1 cellular context compared by ENCODE assay signal in genomic region chr1:56908619-56909340, GRCh38.
A peak's percentile ranks its signal among the peaks of the same experiment; 100 is the strongest.
TF ChIP-seq lines count a peak whose summit lies in the region.

No MANE protein-coding gene starts in this region.

TF ChIP-seq in HepG2, 621 proteins besides CTCF, POLR2A, EP300 and RAD21 (continued from another document and continues in another):
- TF ChIP-seq ARID3A (IDR thresholded peaks at IDR 0.05; ENCODE audit: low read depth, low read length) (peak; percentile 81), ZGPAT (CRISPR knock-in tag; IDR thresholded peaks at IDR 0.05) (peak; percentile 11; the same call in 1 of the 2 replicates), SALL1 (CRISPR knock-in tag; IDR thresholded peaks at IDR 0.05) (peak; percentile 11; the same call in 1 of the 2 replicates), ZNF737 (CRISPR knock-in tag; IDR thresholded peaks at IDR 0.05; ENCODE audit: borderline replicate concordance) (no peak), THRA (CRISPR knock-in tag; IDR thresholded peaks at IDR 0.05; ENCODE audit: borderline replicate concordance) (peak; percentile 42; the same call in 1 of the 2 replicates), GFI1 (CRISPR knock-in tag; IDR thresholded peaks at IDR 0.05; ENCODE audit: borderline replicate concordance) (0 out of 2 replicates have a peak, but pooled peaks have one; percentile 21), CBX5 (CRISPR knock-in tag; IDR thresholded peaks at IDR 0.05; ENCODE audit: borderline replicate concordance) (no peak), NFIC (IDR thresholded peaks at IDR 0.05; ENCODE audit: low read length) (0 out of 2 replicates have a peak, but pooled peaks have one; percentile 36), SOX6 (IDR thresholded peaks at IDR 0.05) (no peak), SOX6 (CRISPR knock-in tag; IDR thresholded peaks at IDR 0.05) (peak; percentile 18; the same call in 1 of the 2 replicates), ZNF264 (CRISPR knock-in tag; IDR thresholded peaks at IDR 0.05) (0 out of 2 replicates have a peak, but pooled peaks have one; percentile 9), GATAD2A (CRISPR knock-in tag; IDR thresholded peaks at IDR 0.05) (peak; percentile 40; the same call in 1 of the 2 replicates), SIN3B (IDR thresholded peaks at IDR 0.05; ENCODE audit: low read length) (no peak), ARID5B (CRISPR knock-in tag; IDR thresholded peaks at IDR 0.05) (peak; percentile 68; the same call in 1 of the 2 replicates), CREB1 (IDR thresholded peaks at IDR 0.05) (no peak), CREB1 (CRISPR knock-in tag; IDR thresholded peaks at IDR 0.05) (0 out of 2 replicates have a peak, but pooled peaks have one; percentile 27), NR2F1 (CRISPR knock-in tag; IDR thresholded peaks at IDR 0.05) (peak in 1 of 2 experiments; percentile 37; a peak in 1 of 4 replicates), ZNF460 (CRISPR knock-in tag; IDR thresholded peaks at IDR 0.05; ENCODE audit: borderline replicate concordance) (no peak), ZNF326 (CRISPR knock-in tag; IDR thresholded peaks at IDR 0.05; ENCODE audit: borderline replicate concordance) (no peak), RXRA (CRISPR knock-in tag; IDR thresholded peaks at IDR 0.05) (no peak), TP53 (CRISPR knock-in tag; conservative IDR thresholded peaks at IDR 0.05) (no peak), SUZ12 (IDR thresholded peaks at IDR 0.05; ENCODE audit: low read depth, low read length) (no peak), HNF4A (CRISPR knock-in tag; IDR thresholded peaks at IDR 0.05) (peak; percentile 90), HNRNPLL (IDR thresholded peaks at IDR 0.05; ENCODE audit: low read depth, low read length, poor library complexity, severe bottlenecking) (no peak), ZBTB44 (CRISPR knock-in tag; IDR thresholded peaks at IDR 0.05) (no peak), ZNF367 (CRISPR knock-in tag; IDR thresholded peaks at IDR 0.05; ENCODE audit: borderline replicate concordance) (no peak), ZNF224 (CRISPR knock-in tag; IDR thresholded peaks at IDR 0.05) (no peak), TEAD3 (CRISPR knock-in tag; optimal IDR thresholded peaks at IDR 0.05; ENCODE audit: borderline replicate concordance) (peak; percentile 46), RARA (CRISPR knock-in tag; IDR thresholded peaks at IDR 0.05) (peak; percentile 40; the same call in 1 of the 2 replicates), SKI (IDR thresholded peaks at IDR 0.05; ENCODE audit: partially characterized antibody) (no peak), HMG20A (CRISPR knock-in tag; IDR thresholded peaks at IDR 0.05; ENCODE audit: borderline replicate concordance) (peak; percentile 28; the same call in 1 of the 2 replicates), ZNF44 (CRISPR knock-in tag; IDR thresholded peaks at IDR 0.05) (no peak), ZBTB14 (CRISPR knock-in tag; IDR thresholded peaks at IDR 0.05) (no peak), NCOA2 (CRISPR knock-in tag; IDR thresholded peaks at IDR 0.05) (peak; percentile 44; the same call in 1 of the 2 replicates), RXRB (CRISPR knock-in tag; IDR thresholded peaks at IDR 0.05; ENCODE audit: borderline replicate concordance) (peak; percentile 24; the same call in 1 of the 2 replicates), ZNF646 (CRISPR knock-in tag; IDR thresholded peaks at IDR 0.05) (no peak), BCL6 (CRISPR knock-in tag; IDR thresholded peaks at IDR 0.05) (peak; percentile 53; the same call in 1 of the 2 replicates), PBX2 (CRISPR knock-in tag; IDR thresholded peaks at IDR 0.05) (no peak), ZNF549 (CRISPR knock-in tag; IDR thresholded peaks at IDR 0.05) (no peak), CREM (IDR thresholded peaks at IDR 0.05) (peak; percentile 58), CREM (CRISPR knock-in tag; IDR thresholded peaks at IDR 0.05) (no peak), SOX13 (IDR thresholded peaks at IDR 0.05) (0 out of 2 replicates have a peak, but pooled peaks have one; percentile 13), SOX13 (CRISPR knock-in tag; conservative IDR thresholded peaks at IDR 0.05 in 1 of 2, IDR thresholded peaks at IDR 0.05 in 1 of 2) (peak in 1 of 2 experiments; percentile 16; a peak in 2 of 4 replicates), ZNF354B (CRISPR knock-in tag; IDR thresholded peaks at IDR 0.05) (no peak)
